Comparison of ENCODE assay signal across 8 cellular contexts in the genomic region with DNA sequence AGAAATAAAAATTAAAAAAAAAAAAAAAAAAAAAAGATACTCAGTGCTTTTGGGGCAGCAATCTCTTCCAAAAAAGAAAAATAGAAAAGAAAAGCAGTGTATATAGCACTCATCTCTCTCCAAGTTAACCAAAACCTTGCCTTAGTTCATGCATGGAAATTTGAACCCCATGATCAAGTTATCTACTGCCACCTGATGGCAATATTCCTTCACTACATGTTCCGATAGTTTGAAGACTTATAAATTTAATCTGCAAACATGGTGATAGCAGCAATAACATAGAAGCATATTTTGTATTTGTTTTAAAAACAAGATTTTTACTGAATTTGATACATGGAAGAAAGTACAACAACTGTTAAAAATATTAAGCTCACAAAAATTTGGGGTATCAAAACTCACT. TPM values are rescaled to one million over a fixed set of nuclear protein-coding genes. Genes with fewer than 3 reads are reported as not detected.
DNase-seq lines count a peak whose midpoint lies in the region; ATAC-seq and TF ChIP-seq lines count a peak whose summit lies in the region.

No MANE protein-coding gene starts in this region.

- no peak overlapping the region for H3K4me3 ChIP-seq in adipocyte (ENCODE audit: low read length)
- H3K4me3 ChIP-seq in kidney epithelial cell (ENCODE audit: low read depth, low read length), result no peak overlapping the region

- no peaks in the 10 kb centered on the region for H3K36me3 ChIP-seq in adipocyte (ENCODE audit: control insufficient read depth, insufficient read depth, low read length, severe bottlenecking)
- no peaks in the 10 kb centered on the region for H3K36me3 ChIP-seq in kidney epithelial cell (ENCODE audit: control insufficient read depth, insufficient read depth, low read length)

- peaks cover 12% of the 10 kb centered on the region for H3K4me1 ChIP-seq in adipocyte (ENCODE audit: control insufficient read depth, insufficient read depth, low read length)

- H3K9me3 ChIP-seq in adipocyte (ENCODE audit: control insufficient read depth, low read length), result no peaks in the 10 kb centered on the region

- DNase-seq in NCI-H187 treated with DMSO at 0.1 percent for 48 hours (lab: John Stamatoyannopoulos, UW) (peak; percentile 4), NCI-H187 (lab: John Stamatoyannopoulos, UW) (no peak), NCI-H1694 (lab: John Stamatoyannopoulos, UW) (peak; percentile 65), adipocyte (ENCODE audit: low read depth) (peak; percentile 68), kidney epithelial cell (ENCODE audit: low read depth) (no peak), NK-92 (lab: John Stamatoyannopoulos, UW; ENCODE audit: unreplicated experiment) (no peak)

- TF ChIP-seq CTCF in kidney epithelial cell (IDR thresholded peaks at IDR 0.05; ENCODE audit: insufficient read depth, low read length, poor library complexity, severe bottlenecking), result peak; percentile 61

- H3K27me3 ChIP-seq in adipocyte (replicated peaks; ENCODE audit: control insufficient read depth, insufficient read depth, low read length) (no peaks in the 10 kb centered on the region), kidney epithelial cell (ENCODE audit: control insufficient read depth, insufficient read depth, low read length) (no peaks in the 10 kb centered on the region)

- ATAC-seq in HG03280 (IDR thresholded peaks at IDR 0.05; ENCODE audit: unreplicated experiment) (no peak), HG03342 (IDR thresholded peaks at IDR 0.05; ENCODE audit: unreplicated experiment) (no peak)

- H3K9ac ChIP-seq in adipocyte (ENCODE audit: low read length), result no peak overlapping the region

RNA-seq across cellular contexts. Expression of a gene that starts 48.6 kb away (rescaled TPM):
- 0.07 and 0.17 TPM in 2 replicates for total RNA-seq in kidney epithelial cell

RNA-seq across cellular contexts. Expression of a gene that starts 58.0 kb away (rescaled TPM):
- total RNA-seq in kidney epithelial cell, result 5.3 and 5.4 TPM in 2 replicates

Comparison
In these comparisons a context has a peak if more than half of its experiments do, and no peak if none do; other contexts are left out.
1. DNase-seq: peak in NCI-H187 treated with DMSO at 0.1 percent for 48 hours (single experiment), NCI-H1694 (single experiment) and adipocyte (single experiment); none in NCI-H187 (0 of 2), kidney epithelial cell (single experiment) and NK-92 (single experiment).